13 cellular contexts compared by ENCODE assay signal in the genomic region with DNA sequence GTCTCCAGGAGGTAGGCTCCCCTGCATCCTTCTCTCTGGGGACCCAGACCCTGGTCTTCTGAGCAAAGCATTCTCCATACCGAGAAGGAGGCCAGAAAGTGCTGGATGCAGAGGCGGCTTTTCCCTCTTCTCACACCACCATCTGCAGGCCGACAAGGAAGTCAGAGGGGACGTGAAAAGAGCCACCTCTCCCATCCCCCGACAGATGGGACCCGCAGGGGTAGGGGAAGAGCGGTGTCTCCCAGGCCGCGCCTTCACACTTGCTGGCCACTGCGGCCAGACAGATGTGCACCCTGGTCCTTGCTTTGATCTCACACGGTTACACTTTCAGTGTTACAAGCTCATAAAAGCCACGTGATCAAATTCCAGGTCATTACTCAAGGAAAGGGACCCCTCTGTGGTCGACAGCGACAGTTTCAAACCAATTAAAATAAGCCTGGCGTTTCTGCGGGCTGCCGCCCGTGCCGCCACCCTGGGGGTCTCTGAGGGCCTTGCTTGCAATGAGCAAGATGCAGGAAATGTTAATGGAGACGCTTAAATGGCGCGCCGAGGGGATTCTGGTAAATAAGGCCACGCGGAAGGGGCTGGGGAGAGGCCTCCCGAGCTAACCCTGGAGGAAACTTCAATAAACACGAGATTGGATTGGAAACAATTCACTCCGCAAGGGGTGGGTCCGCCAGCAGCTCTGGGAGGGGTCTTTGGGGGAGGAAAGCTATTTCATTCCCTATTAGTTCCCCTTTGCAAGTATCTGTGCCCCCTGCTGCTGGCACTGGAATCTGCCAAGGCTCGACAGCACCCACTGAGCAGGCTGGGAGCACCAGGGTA.
DNase-seq lines count a peak whose midpoint lies in the region; ATAC-seq and TF ChIP-seq lines count a peak whose summit lies in the region.
"Had no signal": no experiment of that assay in that cellular context is flagged by ENCODE, and none has a peak within 500 bp of the region (broad histone marks: within the 10 kb centered on the region; RNA-seq: fewer than 3 reads in every experiment).

No MANE protein-coding gene starts in this region.

- no peak overlapping the region for H2AFZ ChIP-seq in osteoblast (ENCODE audit: low read length)

- DNase-seq in iPS-NIHi7 (ENCODE audit: extremely low spot score) (peak; percentile 42), osteoblast (ENCODE audit: insufficient read length, low spot score, missing footprints) (peak; percentile 70), prostate gland (ENCODE audit: low spot score) (no peak), HT-29 (ENCODE audit: low spot score) (no peak)
- DNase-seq: 8988T; ACHN; C1 segment of cervical spinal cord; CD4-positive, alpha-beta T cell; DMS79 treated with DMSO at 0.1 percent for 48 hours; EL had no signal

- H3K9ac ChIP-seq in BLaER1 = no peak overlapping the region

- H3K9me3 Mint-ChIP-seq in brain = peaks cover 0 to 4% (median 0%) of the 10 kb centered on the region in 5 experiments
- H3K9me3 Mint-ChIP-seq: CD4-positive, alpha-beta T cell had no signal

- peaks cover 42% of the 10 kb centered on the region for H3K4me1 Mint-ChIP-seq in brain

- H3K27me3 Mint-ChIP-seq in brain = peaks cover 16% of the 10 kb centered on the region

- no peaks in the 10 kb centered on the region for H3K36me3 Mint-ChIP-seq in brain

- H3K9me3 ChIP-seq in BLaER1 = no peaks in the 10 kb centered on the region
- H3K9me3 ChIP-seq in osteoblast (ENCODE audit: low read depth, low read length) = no peaks in the 10 kb centered on the region
- H3K9me3 ChIP-seq in prostate gland = no peaks in the 10 kb centered on the region

- TF ChIP-seq CTCF in brain (conservative IDR thresholded peaks at IDR 0.05) (no peak), osteoblast (IDR thresholded peaks at IDR 0.05; ENCODE audit: extremely low read depth, low read depth, low read length) (no peak), prostate gland (IDR thresholded peaks at IDR 0.05) (no peak)

- H3K79me2 ChIP-seq in osteoblast (ENCODE audit: insufficient read depth, low read length) = no peaks in the 10 kb centered on the region

- H3K27me3 ChIP-seq in BLaER1 = peaks cover 22% of the 10 kb centered on the region; the same call in 1 of the 2 replicates
- peaks cover 19% of the 10 kb centered on the region for H3K27me3 ChIP-seq in osteoblast (ENCODE audit: insufficient read depth, low read length)
- H3K27me3 ChIP-seq in prostate gland (replicated peaks; ENCODE audit: insufficient read depth) = peaks cover 23% of the 10 kb centered on the region

- WGBS in prostate gland = 29% methylated on average over 30 of the region's 30 CpGs

- H3K27ac ChIP-seq in BLaER1 (no peak overlapping the region), osteoblast (ENCODE audit: low read depth, low read length) (no peak overlapping the region), prostate gland (no peak overlapping the region)

- peak overlapping the region in 3 of 5 experiments; percentile 58 to 96 (median 87) for H3K27ac Mint-ChIP-seq in brain
- H3K27ac Mint-ChIP-seq: CD4-positive, alpha-beta T cell had no signal

- H3K4me3 ChIP-seq in BLaER1 = no peak overlapping the region
- H3K4me3 ChIP-seq in osteoblast (ENCODE audit: insufficient read depth, low read length) = no peak overlapping the region
- no peak overlapping the region for H3K4me3 ChIP-seq in prostate gland

- TF ChIP-seq POLR2A in prostate gland (IDR thresholded peaks at IDR 0.05) = no peak

- H3K36me3 ChIP-seq in BLaER1 (no peaks in the 10 kb centered on the region), osteoblast (ENCODE audit: insufficient read depth, low read length) (no peaks in the 10 kb centered on the region), prostate gland (no peaks in the 10 kb centered on the region)

- no peak for ATAC-seq in HG02852 (IDR thresholded peaks at IDR 0.05; ENCODE audit: unreplicated experiment)

- peak overlapping the region; percentile 9; the same call in 1 of the 2 replicates for H3K4me2 ChIP-seq in BLaER1
- H3K4me2 ChIP-seq in osteoblast (ENCODE audit: insufficient read depth, low read length) = no peak overlapping the region

- H3K4me1 ChIP-seq in BLaER1 (peaks cover 10% of the 10 kb centered on the region; the same call in 1 of the 2 replicates), osteoblast (ENCODE audit: insufficient read depth, low read length) (no peaks in the 10 kb centered on the region), prostate gland (replicated peaks) (no peaks in the 10 kb centered on the region)

- H3K4me3 Mint-ChIP-seq in brain = peak overlapping the region in 3 of 5 experiments; percentile 19 to 47 (median 43)
- H3K4me3 Mint-ChIP-seq: CD4-positive, alpha-beta T cell had no signal

- intact Hi-C loops in prostate gland (cut with DNase I) = no loop called here

- H4K20me1 ChIP-seq in BLaER1 = no peaks in the 10 kb centered on the region
- H4K20me1 ChIP-seq in osteoblast (ENCODE audit: insufficient read depth, low read length) = no peaks in the 10 kb centered on the region

Comparison
In these comparisons a context has a peak if more than half of its experiments do, and no peak if none do; other contexts are left out.
1. DNase-seq: peak in iPS-NIHi7 (single experiment) and osteoblast (single experiment); none in prostate gland (single experiment) and HT-29 (single experiment).